8 cellular contexts compared by ENCODE assay signal in genomic region chr7:134431805-134432204, GRCh38. TPM values are rescaled to one million over a fixed set of nuclear protein-coding genes. Genes with fewer than 3 reads are reported as not detected.
DNase-seq lines count a peak whose midpoint lies in the region; ATAC-seq and TF ChIP-seq lines count a peak whose summit lies in the region.

No MANE protein-coding gene starts in this region.

- H3K4me1 Mint-ChIP-seq in osteocyte (ENCODE audit: unreplicated experiment) = peaks cover 7% of the 10 kb centered on the region

- peak overlapping the region in 1 of 2 donors; percentile 82 for H3K9ac ChIP-seq in duodenal mucosa (ENCODE audit: low read depth in 1 of 2, low read length in 2 of 2)

- H3K9me3 Mint-ChIP-seq in osteocyte (ENCODE audit: unreplicated experiment) = peaks cover under 1% of the 10 kb centered on the region

- no peaks in the 10 kb centered on the region for H3K36me3 Mint-ChIP-seq in osteocyte (ENCODE audit: unreplicated experiment)

- peaks cover 15% of the 10 kb centered on the region for H3K27me3 Mint-ChIP-seq in osteocyte (ENCODE audit: unreplicated experiment)

- no peaks in the 10 kb centered on the region for H4K20me1 ChIP-seq in DOHH2 (ENCODE audit: control insufficient read depth, insufficient read depth, low read depth, low read length)

- H3K9me2 ChIP-seq in DOHH2 (replicated peaks; ENCODE audit: control insufficient read depth, low read length) = no peaks in the 10 kb centered on the region

- H3K27ac ChIP-seq in DOHH2 (ENCODE audit: low read depth, low read length) (no peak overlapping the region), duodenal mucosa (ENCODE audit: low read depth, low read length) (peak overlapping the region; percentile 70)

- no peaks in the 10 kb centered on the region for H3K36me3 ChIP-seq in DOHH2 (ENCODE audit: control insufficient read depth, low read length)
- no peaks in the 10 kb centered on the region for H3K36me3 ChIP-seq in duodenal mucosa (ENCODE audit: control insufficient read depth in 1 of 2, insufficient read depth in 2 of 2, low read length in 2 of 2)

- peaks cover 3% of the 10 kb centered on the region; the same call in 1 of the 2 replicates for H3F3A ChIP-seq in DOHH2 (ENCODE audit: control insufficient read depth, insufficient read depth)

- no peak overlapping the region for H3K27ac Mint-ChIP-seq in osteocyte (ENCODE audit: unreplicated experiment)

- H3K4me1 ChIP-seq in DOHH2 (ENCODE audit: control insufficient read depth, low read length) = peaks cover 26% of the 10 kb centered on the region
- peaks cover 16 to 19% of the 10 kb centered on the region in 2 donors for H3K4me1 ChIP-seq in duodenal mucosa (ENCODE audit: control insufficient read depth in 1 of 2, insufficient read depth in 2 of 2, low read length in 2 of 2)

- peak overlapping the region; percentile 16 for H3K4me3 Mint-ChIP-seq in osteocyte (ENCODE audit: unreplicated experiment)

- H3K79me2 ChIP-seq in DOHH2 (ENCODE audit: control insufficient read depth, low read length) = no peaks in the 10 kb centered on the region

- TF ChIP-seq CTCF in DOHH2 (IDR thresholded peaks at IDR 0.05; ENCODE audit: low read depth, low read length, poor library complexity, severe bottlenecking) (no peak), osteocyte (IDR thresholded peaks at IDR 0.05) (no peak)

- H3K9me3 ChIP-seq in DOHH2 (ENCODE audit: control insufficient read depth, insufficient read depth, low read length) (no peaks in the 10 kb centered on the region), duodenal mucosa (ENCODE audit: control insufficient read depth in 1 of 2, low read length in 2 of 2) (peaks cover 0 to 4% of the 10 kb centered on the region in 2 donors)

- H3K4me3 ChIP-seq in DOHH2 (ENCODE audit: low read length) (peak overlapping the region; percentile 73), duodenal mucosa (ENCODE audit: low read depth in 1 of 2, low read length in 2 of 2) (peak overlapping the region; percentile 63 to 67)

- peak; percentile 54 for DNase-seq in NCI-H2171 treated with DMSO at 0.1 percent for 48 hours (lab: John Stamatoyannopoulos, UW)
- DNase-seq in osteocyte (ENCODE audit: extremely low spot score, unreplicated experiment) = no peak
- no peak for DNase-seq in NCI-H1930 (lab: John Stamatoyannopoulos, UW)
- no peak for DNase-seq in GM19240 (ENCODE audit: insufficient read length, low spot score)

- H3K4me2 ChIP-seq in DOHH2 (ENCODE audit: low read length) = peak overlapping the region; percentile 86

- H3K27me3 ChIP-seq in DOHH2 (ENCODE audit: control insufficient read depth, low read length) (peaks cover 8% of the 10 kb centered on the region; the same call in 1 of the 2 replicates), duodenal mucosa (ENCODE audit: control insufficient read depth in 1 of 2, insufficient read depth in 2 of 2, low read length in 2 of 2) (no peaks in the 10 kb centered on the region)

- no peak for ATAC-seq in HG03025 (IDR thresholded peaks at IDR 0.05; ENCODE audit: low FRiP score, unreplicated experiment)
- no peak for ATAC-seq in HG02798 (IDR thresholded peaks at IDR 0.05; ENCODE audit: poor library complexity, unreplicated experiment)

RNA-seq across cellular contexts. Expression of gene AKR1B1, which starts 27.1 kb away (rescaled TPM):
- 59.4 and 61.8 TPM in 2 replicates for total RNA-seq in osteocyte
